Comparison of ENCODE assay signal across 1 cellular context in the genomic region with DNA sequence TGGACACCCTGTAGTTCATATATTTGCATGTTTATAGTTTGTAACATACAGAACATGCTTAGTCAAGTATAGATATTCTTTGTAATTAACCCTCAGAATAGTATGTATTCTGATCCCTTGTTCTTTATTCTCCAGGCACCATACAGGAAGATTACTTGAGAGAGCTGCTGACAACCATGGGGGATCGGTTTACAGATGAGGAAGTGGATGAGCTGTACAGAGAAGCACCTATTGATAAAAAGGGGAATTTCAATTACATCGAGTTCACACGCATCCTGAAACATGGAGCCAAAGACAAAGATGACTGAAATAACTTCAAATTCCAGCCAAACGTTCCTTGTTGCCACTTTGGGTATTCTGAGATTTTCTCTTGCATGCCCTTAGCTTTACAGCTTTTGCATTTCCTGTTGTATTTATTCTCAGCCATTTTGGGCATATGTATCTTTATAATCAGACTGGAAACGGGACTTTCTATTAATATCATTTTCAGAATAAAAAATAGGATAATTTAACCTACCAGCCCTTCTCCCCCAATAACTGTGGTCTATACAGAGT.
TF ChIP-seq lines count a peak whose summit lies in the region.

No MANE protein-coding gene starts in this region.

TF ChIP-seq in IMR-90, 13 proteins besides CTCF, POLR2A, EP300 and RAD21:
- no peak for TF ChIP-seq BHLHE40 (IDR thresholded peaks at IDR 0.05; ENCODE audit: low read depth, low read length)
- TF ChIP-seq FOS (IDR thresholded peaks at IDR 0.05; ENCODE audit: low read depth, low read length): no peak
- TF ChIP-seq, protein P1, sequence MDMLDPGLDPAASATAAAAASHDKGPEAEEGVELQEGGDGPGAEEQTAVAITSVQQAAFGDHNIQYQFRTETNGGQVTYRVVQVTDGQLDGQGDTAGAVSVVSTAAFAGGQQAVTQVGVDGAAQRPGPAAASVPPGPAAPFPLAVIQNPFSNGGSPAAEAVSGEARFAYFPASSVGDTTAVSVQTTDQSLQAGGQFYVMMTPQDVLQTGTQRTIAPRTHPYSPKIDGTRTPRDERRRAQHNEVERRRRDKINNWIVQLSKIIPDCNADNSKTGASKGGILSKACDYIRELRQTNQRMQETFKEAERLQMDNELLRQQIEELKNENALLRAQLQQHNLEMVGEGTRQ (IDR thresholded peaks at IDR 0.05; ENCODE audit: low read depth, low read length): no peak
- TF ChIP-seq CHD1 (IDR thresholded peaks at IDR 0.05; ENCODE audit: low read depth, low read length): no peak
- TF ChIP-seq CEBPB (IDR thresholded peaks at IDR 0.05; ENCODE audit: low read depth, low read length): no peak
- TF ChIP-seq RFX5 (IDR thresholded peaks at IDR 0.05; ENCODE audit: low read depth, low read length): no peak
- TF ChIP-seq MAZ (IDR thresholded peaks at IDR 0.05; ENCODE audit: borderline replicate concordance, low read depth, low read length): no peak
- TF ChIP-seq MXI1 (IDR thresholded peaks at IDR 0.05; ENCODE audit: borderline replicate concordance, low read depth, low read length): no peak
- TF ChIP-seq NFE2L2 (IDR thresholded peaks at IDR 0.05; ENCODE audit: low read depth, low read length): no peak
- TF ChIP-seq MAFK (IDR thresholded peaks at IDR 0.05; ENCODE audit: low read depth, low read length): no peak
- no peak for TF ChIP-seq RCOR1 (IDR thresholded peaks at IDR 0.05; ENCODE audit: insufficient replicate concordance, low read length)
